ENCODE assay signal across 8 cellular contexts in genomic region chrX:70134116-70134477, GRCh38. TPM values are rescaled to one million over a fixed set of nuclear protein-coding genes. Genes with fewer than 3 reads are reported as not detected.
DNase-seq lines count a peak whose midpoint lies in the region; ATAC-seq and TF ChIP-seq lines count a peak whose summit lies in the region.

No MANE protein-coding gene starts in this region.

- POLR2A ChIA-PET in activated CD4-positive, alpha-beta T cell treated with anti-CD3 and anti-CD28 coated beads for 36 hours (lab: Charles Lee), result interaction anchor here (1.3 kb wide), 1 partner anchor 40 kb away, joined by 5 read pairs; no protein-coding TSS in a partner anchor

- TF ChIP-seq CTCF in RWPE2 (IDR thresholded peaks at IDR 0.05; ENCODE audit: poor library complexity, severe bottlenecking), result no peak
- TF ChIP-seq CTCF in esophagus squamous epithelium (IDR thresholded peaks at IDR 0.05), result no peak
- TF ChIP-seq CTCF in ovary (IDR thresholded peaks at IDR 0.05), result no peak

- peak; percentile 4 for DNase-seq in activated CD4-positive, alpha-beta T cell treated with anti-CD3 and anti-CD28 coated beads for 36 hours
- DNase-seq in activated CD4-positive, alpha-beta T cell treated with anti-CD3 and anti-CD28 coated beads for 1 hour, result no peak
- DNase-seq in RWPE2 (ENCODE audit: low spot score) (no peak), esophagus squamous epithelium (lab: John Stamatoyannopoulos, UW) (no peak), ovary (peak in 1 of 5 donors; percentile 12), HK-2 (ENCODE audit: unreplicated experiment) (no peak)

- peaks cover 5% of the 10 kb centered on the region; the same call in 1 of the 2 replicates for H3K36me3 ChIP-seq in RWPE2 (ENCODE audit: low read depth)
- H3K36me3 ChIP-seq in esophagus squamous epithelium, result peaks cover 0 to 11% (median 0%) of the 10 kb centered on the region in 3 donors
- H3K36me3 ChIP-seq in ovary, result no peaks in the 10 kb centered on the region

- H3K9me3 Mint-ChIP-seq in activated CD4-positive, alpha-beta T cell treated with anti-CD3 and anti-CD28 coated beads for 36 hours (ENCODE audit: low read depth), result no peaks in the 10 kb centered on the region

- intact Hi-C loops in activated CD4-positive, alpha-beta T cell treated with anti-CD3 and anti-CD28 coated beads for 36 hours (cut with DNase I, micrococcal nuclease), result loop anchor here (5.0 to 10.0 kb wide), 6 partner anchors 301 to 1629 kb away; partner anchors contain the start of genes EDA (in 1 of the 2), EFNB1 (in 1 of the 2) and NONO (in 1 of the 2)
- intact Hi-C loops in esophagus squamous epithelium (cut with DNase I) (no loop called here), ovary (cut with DNase I) (loop anchor here in 1 of 4 donors (10.0 kb wide), 1 partner anchor 301 kb away; no protein-coding TSS in a partner anchor)

- CTCF ChIA-PET in activated CD4-positive, alpha-beta T cell treated with anti-CD3 and anti-CD28 coated beads for 36 hours (lab: Charles Lee), result interaction anchor here (0.6 to 1.7 kb wide), 5 partner anchors 18 to 1304 kb away, joined by 3 to 6 read pairs (median 4); no protein-coding TSS in a partner anchor

- H3K4me3 ChIP-seq in RWPE2 (ENCODE audit: severe bottlenecking) (peak overlapping the region; percentile 76), esophagus squamous epithelium (peak overlapping the region; percentile 56 to 72 (median 68)), ovary (peak overlapping the region; percentile 54)

- TF ChIP-seq EP300 in ovary (IDR thresholded peaks at IDR 0.05), result no peak

- H3K4me3 Mint-ChIP-seq in activated CD4-positive, alpha-beta T cell treated with anti-CD3 and anti-CD28 coated beads for 36 hours, result peak overlapping the region; percentile 99

- no peaks in the 10 kb centered on the region for H3K27me3 Mint-ChIP-seq in activated CD4-positive, alpha-beta T cell treated with anti-CD3 and anti-CD28 coated beads for 36 hours

- WGBS in esophagus squamous epithelium, 2 donors, result 44% methylated on average over 12 of the region's 12 CpGs; no CpG with 5 or more reads in 1 of the 2 donors
- 28 to 33% (median 30%) methylated on average over 12 of the region's 12 CpGs for WGBS in ovary, 3 donors

- peaks cover 14% of the 10 kb centered on the region for H3K36me3 Mint-ChIP-seq in activated CD4-positive, alpha-beta T cell treated with anti-CD3 and anti-CD28 coated beads for 36 hours (ENCODE audit: low read depth)

- H3K9me3 ChIP-seq in RWPE2 (ENCODE audit: severe bottlenecking) (no peaks in the 10 kb centered on the region), esophagus squamous epithelium (no peaks in the 10 kb centered on the region), ovary (peaks cover 0 to 5% of the 10 kb centered on the region in 2 donors)

- H3K27me3 ChIP-seq in RWPE2 (ENCODE audit: insufficient read depth, poor library complexity, severe bottlenecking) (no peaks in the 10 kb centered on the region), esophagus squamous epithelium (no peaks in the 10 kb centered on the region), ovary (no peaks in the 10 kb centered on the region)

- peak; percentile 4 for ATAC-seq in activated CD4-positive, alpha-beta T cell treated with anti-CD3 and anti-CD28 coated beads for 36 hours
- ATAC-seq in HG02885 (IDR thresholded peaks at IDR 0.05; ENCODE audit: poor library complexity, unreplicated experiment), result peak; percentile 23
- peak; percentile 12 for ATAC-seq in RWPE2 (ENCODE audit: low read depth)
- ATAC-seq in GM21737 (IDR thresholded peaks at IDR 0.05; ENCODE audit: unreplicated experiment), result no peak

- TF ChIP-seq POLR2A in esophagus squamous epithelium (IDR thresholded peaks at IDR 0.05) (no peak), ovary (IDR thresholded peaks at IDR 0.05) (no peak)

- H3K4me1 ChIP-seq in RWPE2 (ENCODE audit: insufficient read depth, poor library complexity, severe bottlenecking) (peaks cover 3% of the 10 kb centered on the region), esophagus squamous epithelium (peaks cover 4 to 26% (median 10%) of the 10 kb centered on the region in 3 donors), ovary (ENCODE audit: insufficient read depth) (peaks cover 1% of the 10 kb centered on the region)

- peak overlapping the region; percentile 97 for H3K27ac Mint-ChIP-seq in activated CD4-positive, alpha-beta T cell treated with anti-CD3 and anti-CD28 coated beads for 36 hours

- peaks cover 28% of the 10 kb centered on the region for H3K4me1 Mint-ChIP-seq in activated CD4-positive, alpha-beta T cell treated with anti-CD3 and anti-CD28 coated beads for 36 hours

- H3K27ac ChIP-seq in RWPE2 (ENCODE audit: poor library complexity, severe bottlenecking) (peak overlapping the region; percentile 50), esophagus squamous epithelium (peak overlapping the region; percentile 77 to 88 (median 84)), ovary (peak overlapping the region in 1 of 2 donors; percentile 43)

RNA-seq across cellular contexts. Expression of gene IGBP1, which starts 0.8 kb away (rescaled TPM):
- total RNA-seq in activated CD4-positive, alpha-beta T cell treated with anti-CD3 and anti-CD28 coated beads for 36 hours, result 10 to 100 TPM; 44.4 to 46.3 TPM
- 10 to 100 TPM; 26.5 to 66.0 (median 45.6) TPM for total RNA-seq in esophagus squamous epithelium
- total RNA-seq in ovary, result 100 to 1,000 TPM in 2 of 7 donors, 10 to 100 TPM in 5; 63.3 to 121 (median 95.7) TPM
- 100 to 1,000 TPM; 142 to 181 TPM for polyA plus RNA-seq in ovary

RNA-seq across cellular contexts. Expression of gene DGAT2L6, which starts 43.2 kb away (rescaled TPM):
- total RNA-seq in activated CD4-positive, alpha-beta T cell treated with anti-CD3 and anti-CD28 coated beads for 36 hours, result not detected
- total RNA-seq in esophagus squamous epithelium (not detected), ovary (not detected)
- not detected for polyA plus RNA-seq in ovary
